8 cellular contexts compared by ENCODE assay signal in genomic region chr14:91417983-91418386, GRCh38. TPM values are rescaled to one million over a fixed set of nuclear protein-coding genes. Genes with fewer than 3 reads are reported as not detected.
DNase-seq lines count a peak whose midpoint lies in the region; ATAC-seq and TF ChIP-seq lines count a peak whose summit lies in the region.

No MANE protein-coding gene starts in this region.

- H2BK12ac ChIP-seq in H9 (ENCODE audit: insufficient read length, low read depth, low read length) = no peak overlapping the region

- H3K14ac ChIP-seq in H9 (ENCODE audit: insufficient read depth, low read length) = peak overlapping the region; percentile 72; the same call in 1 of the 2 replicates

- H3K36me3 Mint-ChIP-seq in H9 (ENCODE audit: insufficient read depth in 1 of 3, low read depth in 3 of 3) = peaks cover 2 to 16% (median 3%) of the 10 kb centered on the region in 3 experiments; a peak in 5 of 7 replicates

- H2BK120ac ChIP-seq in H9 (ENCODE audit: low read depth, low read length, poor library complexity, severe bottlenecking) = no peak overlapping the region

- no peak overlapping the region for H4K5ac ChIP-seq in H9 (ENCODE audit: insufficient read length, low read depth, low read length)

- H3K9me3 Mint-ChIP-seq in H9 = no peaks in the 10 kb centered on the region

- H3K4me3 Mint-ChIP-seq in H9 = peak overlapping the region; percentile 57 to 68; a peak in 4 of 5 replicates

- H3K27me3 Mint-ChIP-seq in H9 (ENCODE audit: low read depth) = peaks cover 3% of the 10 kb centered on the region

- H2AFZ ChIP-seq in H9 (ENCODE audit: low read length) = no peak overlapping the region

- no peak overlapping the region for H3K56ac ChIP-seq in H9 (ENCODE audit: insufficient read length, low read depth, low read length)

- H2BK20ac ChIP-seq in H9 (ENCODE audit: low read depth, low read length, poor library complexity, severe bottlenecking) = no peak overlapping the region

- no peak overlapping the region for H3K9ac ChIP-seq in H9 (ENCODE audit: extremely low read depth, insufficient read length, low read length)
- no peak overlapping the region for H3K9ac ChIP-seq in duodenal mucosa (ENCODE audit: low read depth in 1 of 2, low read length in 2 of 2)

- no peaks in the 10 kb centered on the region for H4K20me1 ChIP-seq in H9 (ENCODE audit: control insufficient read depth, insufficient read depth, insufficient read length)

- H3K4ac ChIP-seq in H9 (ENCODE audit: low read depth, low read length) = no peak overlapping the region

- peak overlapping the region; percentile 58 to 68 for H3K4me3 ChIP-seq in duodenal mucosa (ENCODE audit: low read depth in 1 of 2, low read length in 2 of 2)
- peak overlapping the region; percentile 71 for H3K4me3 ChIP-seq in mucosa of descending colon
- peak overlapping the region; percentile 41 to 51 for H3K4me3 ChIP-seq in tibial artery

- H3K23ac ChIP-seq in H9 (ENCODE audit: insufficient read length, low read depth, low read length) = no peak overlapping the region

- intact Hi-C loops in mucosa of descending colon (cut with DNase I, micrococcal nuclease) = loop anchor here (5.0 kb wide), 1 partner anchor 96 kb away; no protein-coding TSS in a partner anchor
- intact Hi-C loops in tibial artery (cut with DNase I; ENCODE audit: low total_unique reads) = loop anchor here (5.0 kb wide), 1 partner anchor 96 kb away; no protein-coding TSS in a partner anchor

- H3K23me2 ChIP-seq in H9 (ENCODE audit: insufficient read length, low read depth, low read length, poor library complexity, severe bottlenecking) = peaks cover 9% of the 10 kb centered on the region

- no peak overlapping the region for H3K27ac Mint-ChIP-seq in H9

- H3K36me3 ChIP-seq in duodenal mucosa (ENCODE audit: control insufficient read depth in 1 of 2, insufficient read depth in 2 of 2, low read length in 2 of 2) (no peaks in the 10 kb centered on the region), mucosa of descending colon (ENCODE audit: low read depth) (no peaks in the 10 kb centered on the region), tibial artery (no peaks in the 10 kb centered on the region)

- H3K4me1 Mint-ChIP-seq in H9 = peaks cover 36 to 43% of the 10 kb centered on the region in 2 experiments

- H3K9me3 ChIP-seq in H9 (ENCODE audit: control insufficient read depth, low read depth, low read length) (no peaks in the 10 kb centered on the region), duodenal mucosa (ENCODE audit: control insufficient read depth in 1 of 2, low read length in 2 of 2) (no peaks in the 10 kb centered on the region), mucosa of descending colon (no peaks in the 10 kb centered on the region), tibial artery (no peaks in the 10 kb centered on the region)

- H4K91ac ChIP-seq in H9 (ENCODE audit: insufficient read length, low read depth, low read length) = no peak overlapping the region

- no peak overlapping the region for H2BK5ac ChIP-seq in H9 (ENCODE audit: insufficient read length, low read length)

- ATAC-seq in mucosa of descending colon = peak; percentile 67

- H4K8ac ChIP-seq in H9 (replicated peaks; ENCODE audit: insufficient read length, low read depth, low read length) = no peak overlapping the region

- no CpG with 5 or more reads among the region's 53 CpGs for WGBS in H9 (ENCODE audit: extremely low coverage, insufficient read length, low lambda C conversion rate)

- no peak for TF ChIP-seq CTCF in H9 (conservative IDR thresholded peaks at IDR 0.05)
- TF ChIP-seq CTCF in LNCAP (IDR thresholded peaks at IDR 0.05) = 0 out of 2 replicates have a peak, but pooled peaks have one; percentile 16
- TF ChIP-seq CTCF in mucosa of descending colon (IDR thresholded peaks at IDR 0.05) = no peak
- no peak for TF ChIP-seq CTCF in tibial artery (IDR thresholded peaks at IDR 0.05)

- peaks cover 10% of the 10 kb centered on the region; the same call in 1 of the 2 replicates for H3K4me1 ChIP-seq in H9 (ENCODE audit: insufficient read depth, low read length)
- peaks cover 31 to 47% of the 10 kb centered on the region in 2 donors for H3K4me1 ChIP-seq in duodenal mucosa (ENCODE audit: control insufficient read depth in 1 of 2, insufficient read depth in 2 of 2, low read length in 2 of 2)
- H3K4me1 ChIP-seq in mucosa of descending colon (ENCODE audit: low read depth) = peaks cover 30% of the 10 kb centered on the region
- peaks cover 0 to 27% (median 19%) of the 10 kb centered on the region in 4 donors for H3K4me1 ChIP-seq in tibial artery

- DNase-seq in NCI-H1436 (lab: John Stamatoyannopoulos, UW) (peak; percentile 54), NCI-H1436 treated with DMSO at 0.1 percent for 48 hours (lab: John Stamatoyannopoulos, UW) (no peak), H9 (peak; percentile 57), UCSD-AML1 (lab: John Stamatoyannopoulos, UW; ENCODE audit: unreplicated experiment) (peak; percentile 77), mucosa of descending colon (peak in 2 of 3 donors; percentile 49 to 78), tibial artery (no peak)

- H3K27ac ChIP-seq in H9 (ENCODE audit: insufficient read length, low read depth, low read length) (no peak overlapping the region), duodenal mucosa (ENCODE audit: low read depth, low read length) (peak overlapping the region; percentile 4), tibial artery (no peak overlapping the region)

- no peaks in the 10 kb centered on the region for H3K27me3 ChIP-seq in H9 (ENCODE audit: insufficient read depth, low read length)
- H3K27me3 ChIP-seq in duodenal mucosa (ENCODE audit: control insufficient read depth in 1 of 2, insufficient read depth in 2 of 2, low read length in 2 of 2) = no peaks in the 10 kb centered on the region
- peaks cover 0 to 25% of the 10 kb centered on the region in 2 donors for H3K27me3 ChIP-seq in tibial artery

- no peak overlapping the region for H2BK15ac ChIP-seq in H9 (ENCODE audit: low read depth, low read length)

- no peaks in the 10 kb centered on the region for H3K79me1 ChIP-seq in H9 (ENCODE audit: insufficient read depth, low read depth, low read length, poor library complexity, severe bottlenecking)

- H3T11ph ChIP-seq in H9 (ENCODE audit: low read length) = no peak overlapping the region

- no peak overlapping the region for H3K18ac ChIP-seq in H9 (ENCODE audit: insufficient read length, low read depth, low read length)

- H3K79me2 ChIP-seq in H9 (ENCODE audit: insufficient read depth, low read length) = peaks cover 1% of the 10 kb centered on the region; the same call in 1 of the 2 replicates

- peak overlapping the region; percentile 17 for H3K4me2 ChIP-seq in H9 (ENCODE audit: insufficient read depth, insufficient read length, low read length)

- no peak overlapping the region for H2AK5ac ChIP-seq in H9 (ENCODE audit: insufficient read length, low read length)

RNA-seq across cellular contexts. Expression of gene CCDC88C, which starts 0.4 kb away (rescaled TPM):
- total RNA-seq in H9 (2021) (46.6 and 52.4 TPM in 2 replicates), mucosa of descending colon (10 to 100 TPM; 30.1 to 62.1 (median 56.6) TPM)

Comparison
In these comparisons a context has a peak if more than half of its experiments do, and no peak if none do; other contexts are left out.
1. DNase-seq: peak in NCI-H1436 (single experiment), H9 (single experiment), UCSD-AML1 (single experiment) and mucosa of descending colon (2 of 3); none in NCI-H1436 treated with DMSO at 0.1 percent for 48 hours (single experiment) and tibial artery (0 of 2).
2. Peak in every context shown above with its lines, with median percentiles within 50 percentile points of each other: H3K4me3 ChIP-seq.